ENCODE assay signal across 20 cellular contexts in genomic region chr9:34585946-34586705, GRCh38. TPM values are rescaled to one million over a fixed set of nuclear protein-coding genes. Genes with fewer than 3 reads are reported as not detected.
"Had no signal": no experiment of that assay in that cellular context is flagged by ENCODE, and none has a peak within 500 bp of the region (broad histone marks: within the 10 kb centered on the region; RNA-seq: fewer than 3 reads in every experiment).

No MANE protein-coding gene starts in this region.

- H3K27ac ChIP-seq: cardiac muscle cell, esophagus squamous epithelium, hepatocyte, left lung, right atrium auricular region, tibial artery had no signal

- H3K4me3 ChIP-seq: cardiac muscle cell, esophagus squamous epithelium, hepatocyte, left lung, right atrium auricular region, tibial artery had no signal

- H3K27me3 ChIP-seq: right atrium auricular region had no signal

- DNase-seq: activated CD4-positive, alpha-beta T cell treated with anti-CD3 and anti-CD28 coated beads for 36 hours; activated CD4-positive, alpha-beta T cell treated with anti-CD3 and anti-CD28 coated beads, Interleukin-2, amount 50 U/mL, for 48 hours; activated T-cell treated with anti-CD3 and anti-CD28 coated beads for 4 hours; effector memory CD8-positive, alpha-beta T cell; esophagus squamous epithelium; left lung; mammary epithelial cell; occipital lobe; stimulated activated naive CD8-positive, alpha-beta T cell treated with anti-CD3 and anti-CD28 coated beads, Interleukin-15, Interleukin-2, amounts not matched to agents 100 U/mL and 50 U/mL, for 24 hours; tibial artery had no signal

- H3K36me3 ChIP-seq: cardiac muscle cell, esophagus squamous epithelium, left lung, right atrium auricular region, tibial artery had no signal

- H3K4me3 Mint-ChIP-seq: activated CD4-positive, alpha-beta T cell treated with anti-CD3 and anti-CD28 coated beads for 36 hours; activated naive CD8-positive, alpha-beta T cell; effector memory CD8-positive, alpha-beta T cell; T-helper 2 cell treated with Interferon-gamma antibody and Interleukin-4, amounts not matched to agents 5 μg/mL and 100 μg/mL, for 36 hours; WTC11 had no signal

- H3K9me3 Mint-ChIP-seq: effector memory CD8-positive, alpha-beta T cell; T-helper 2 cell treated with Interferon-gamma antibody and Interleukin-4, amounts not matched to agents 5 μg/mL and 100 μg/mL, for 36 hours; WTC11 had no signal

- H3K36me3 Mint-ChIP-seq: activated naive CD8-positive, alpha-beta T cell; WTC11 had no signal

- H3K9me3 ChIP-seq: esophagus squamous epithelium, left lung, right atrium auricular region, tibial artery had no signal

- ATAC-seq: activated CD4-positive, alpha-beta T cell treated with anti-CD3 and anti-CD28 coated beads for 36 hours; effector memory CD8-positive, alpha-beta T cell; left lung; stimulated activated naive CD8-positive, alpha-beta T cell treated with anti-CD3 and anti-CD28 coated beads, Interleukin-15, Interleukin-2, amounts not matched to agents 100 U/mL and 50 U/mL, for 24 hours; WTC11 had no signal

- H3K27ac Mint-ChIP-seq: activated CD4-positive, alpha-beta T cell treated with anti-CD3 and anti-CD28 coated beads for 36 hours; activated naive CD8-positive, alpha-beta T cell; effector memory CD8-positive, alpha-beta T cell; T-helper 2 cell treated with Interferon-gamma antibody and Interleukin-4, amounts not matched to agents 5 μg/mL and 100 μg/mL, for 36 hours; WTC11 had no signal

RNA-seq across cellular contexts. Expression of gene CNTFR, which starts 3.4 kb away (rescaled TPM):
- total RNA-seq: activated CD4-positive, alpha-beta T cell treated with anti-CD3 and anti-CD28 coated beads for 36 hours; dermis microvascular lymphatic vessel endothelial cell; glomerular endothelial cell; mammary epithelial cell had no signal
- polyA plus RNA-seq: mammary epithelial cell had no signal

RNA-seq across cellular contexts. Expression of gene ARID3C, which starts 42.7 kb away (rescaled TPM):
- total RNA-seq: dermis microvascular lymphatic vessel endothelial cell, esophagus squamous epithelium, left lung, occipital lobe, right atrium auricular region, skeletal muscle tissue had no signal
- polyA plus RNA-seq: keratinocyte, mammary epithelial cell had no signal
